ENCODE assay signal across 1 cellular context in the genomic region with DNA sequence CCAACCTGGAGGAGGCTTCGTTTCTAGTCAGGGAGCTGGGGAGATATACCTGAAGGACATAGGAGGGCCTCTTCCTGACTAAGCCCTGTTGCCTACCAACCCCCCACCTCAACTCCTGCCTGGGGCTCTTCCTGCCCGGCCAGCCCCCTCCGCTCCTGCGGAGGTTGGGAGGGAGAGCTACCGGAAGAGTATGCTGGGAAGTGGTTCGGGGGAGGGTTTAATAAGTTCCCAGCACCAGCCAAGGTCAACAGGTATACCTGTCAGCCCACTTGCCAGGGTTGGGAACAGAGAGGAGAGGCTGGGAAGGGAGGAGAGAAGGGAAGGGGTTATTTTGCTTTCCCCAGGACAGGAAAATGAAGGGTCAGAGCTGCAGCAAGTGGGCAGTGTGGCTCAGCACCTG.
TF ChIP-seq lines count a peak whose summit lies in the region.

No MANE protein-coding gene starts in this region.

TF ChIP-seq in HepG2, 621 proteins besides CTCF, POLR2A, EP300 and RAD21 (continued from another document):
- TF ChIP-seq ZNF609 (CRISPR knock-in tag; IDR thresholded peaks at IDR 0.05; ENCODE audit: borderline replicate concordance) (no peak), ATF5 (CRISPR knock-in tag; IDR thresholded peaks at IDR 0.05; ENCODE audit: low read depth) (no peak), ZFP41 (CRISPR knock-in tag; IDR thresholded peaks at IDR 0.05; ENCODE audit: borderline replicate concordance) (no peak), ZNF251 (CRISPR knock-in tag; IDR thresholded peaks at IDR 0.05) (no peak), PITX1 (CRISPR knock-in tag; IDR thresholded peaks at IDR 0.05) (no peak), ZNF430 (CRISPR knock-in tag; IDR thresholded peaks at IDR 0.05) (no peak), ETV5 (CRISPR knock-in tag; IDR thresholded peaks at IDR 0.05; ENCODE audit: borderline replicate concordance) (peak; percentile 69; the same call in 1 of the 2 replicates), ETS1 (CRISPR knock-in tag; IDR thresholded peaks at IDR 0.05) (no peak), GABPB1 (CRISPR knock-in tag; IDR thresholded peaks at IDR 0.05) (peak; percentile 46; the same call in 1 of the 2 replicates), ARID2 (CRISPR knock-in tag; IDR thresholded peaks at IDR 0.05; ENCODE audit: borderline replicate concordance) (no peak), PATZ1 (CRISPR knock-in tag; IDR thresholded peaks at IDR 0.05) (peak; percentile 71), ZNF749 (CRISPR knock-in tag; IDR thresholded peaks at IDR 0.05; ENCODE audit: borderline replicate concordance) (no peak), ZNF570 (CRISPR knock-in tag; IDR thresholded peaks at IDR 0.05; ENCODE audit: borderline replicate concordance) (no peak), ZSCAN5A (CRISPR knock-in tag; IDR thresholded peaks at IDR 0.05; ENCODE audit: borderline replicate concordance) (no peak), CENPT (CRISPR knock-in tag; IDR thresholded peaks at IDR 0.05; ENCODE audit: low read depth) (no peak), ZNF253 (CRISPR knock-in tag; IDR thresholded peaks at IDR 0.05; ENCODE audit: borderline replicate concordance) (no peak), RFX5 (IDR thresholded peaks at IDR 0.05; ENCODE audit: low read depth, low read length) (no peak), BRCA1 (CRISPR knock-in tag; IDR thresholded peaks at IDR 0.05) (no peak), ELF1 (CRISPR knock-in tag; IDR thresholded peaks at IDR 0.05) (0 out of 2 replicates have a peak, but pooled peaks have one; percentile 30), ZNF180 (CRISPR knock-in tag; IDR thresholded peaks at IDR 0.05; ENCODE audit: borderline replicate concordance, low read depth) (no peak), ZNF232 (CRISPR knock-in tag; IDR thresholded peaks at IDR 0.05; ENCODE audit: borderline replicate concordance) (no peak), STAG1 (CRISPR knock-in tag; IDR thresholded peaks at IDR 0.05) (no peak), HOXA3 (CRISPR knock-in tag; IDR thresholded peaks at IDR 0.05) (no peak), KLF9 (CRISPR knock-in tag; IDR thresholded peaks at IDR 0.05; ENCODE audit: low read depth) (no peak), ZNF674 (CRISPR knock-in tag; IDR thresholded peaks at IDR 0.05; ENCODE audit: low read depth) (no peak), CBX1 (IDR thresholded peaks at IDR 0.05; ENCODE audit: low read depth) (no peak), ZNF687 (CRISPR knock-in tag; IDR thresholded peaks at IDR 0.05) (peak; percentile 39)
- TF ChIP-seq, protein P1, sequence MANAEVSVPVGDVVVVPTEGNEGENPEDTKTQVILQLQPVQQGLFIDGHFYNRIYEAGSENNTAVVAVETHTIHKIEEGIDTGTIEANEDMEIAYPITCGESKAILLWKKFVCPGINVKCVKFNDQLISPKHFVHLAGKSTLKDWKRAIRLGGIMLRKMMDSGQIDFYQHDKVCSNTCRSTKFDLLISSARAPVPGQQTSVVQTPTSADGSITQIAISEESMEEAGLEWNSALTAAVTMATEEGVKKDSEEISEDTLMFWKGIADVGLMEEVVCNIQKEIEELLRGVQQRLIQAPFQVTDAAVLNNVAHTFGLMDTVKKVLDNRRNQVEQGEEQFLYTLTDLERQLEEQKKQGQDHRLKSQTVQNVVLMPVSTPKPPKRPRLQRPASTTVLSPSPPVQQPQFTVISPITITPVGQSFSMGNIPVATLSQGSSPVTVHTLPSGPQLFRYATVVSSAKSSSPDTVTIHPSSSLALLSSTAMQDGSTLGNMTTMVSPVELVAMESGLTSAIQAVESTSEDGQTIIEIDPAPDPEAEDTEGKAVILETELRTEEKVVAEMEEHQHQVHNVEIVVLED (CRISPR knock-in tag; IDR thresholded peaks at IDR 0.05; ENCODE audit: borderline replicate concordance), result no peak
- TF ChIP-seq, protein P2, sequence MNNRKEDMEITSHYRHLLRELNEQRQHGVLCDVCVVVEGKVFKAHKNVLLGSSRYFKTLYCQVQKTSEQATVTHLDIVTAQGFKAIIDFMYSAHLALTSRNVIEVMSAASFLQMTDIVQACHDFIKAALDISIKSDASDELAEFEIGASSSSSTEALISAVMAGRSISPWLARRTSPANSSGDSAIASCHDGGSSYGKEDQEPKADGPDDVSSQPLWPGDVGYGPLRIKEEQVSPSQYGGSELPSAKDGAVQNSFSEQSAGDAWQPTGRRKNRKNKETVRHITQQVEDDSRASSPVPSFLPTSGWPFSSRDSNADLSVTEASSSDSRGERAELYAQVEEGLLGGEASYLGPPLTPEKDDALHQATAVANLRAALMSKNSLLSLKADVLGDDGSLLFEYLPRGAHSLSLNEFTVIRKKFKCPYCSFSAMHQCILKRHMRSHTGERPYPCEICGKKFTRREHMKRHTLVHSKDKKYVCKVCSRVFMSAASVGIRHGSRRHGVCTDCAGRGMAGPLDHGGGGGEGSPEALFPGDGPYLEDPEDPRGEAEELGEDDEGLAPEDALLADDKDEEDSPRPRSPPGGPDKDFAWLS (CRISPR knock-in tag; IDR thresholded peaks at IDR 0.05; ENCODE audit: borderline replicate concordance), result no peak
- TF ChIP-seq, protein P3, sequence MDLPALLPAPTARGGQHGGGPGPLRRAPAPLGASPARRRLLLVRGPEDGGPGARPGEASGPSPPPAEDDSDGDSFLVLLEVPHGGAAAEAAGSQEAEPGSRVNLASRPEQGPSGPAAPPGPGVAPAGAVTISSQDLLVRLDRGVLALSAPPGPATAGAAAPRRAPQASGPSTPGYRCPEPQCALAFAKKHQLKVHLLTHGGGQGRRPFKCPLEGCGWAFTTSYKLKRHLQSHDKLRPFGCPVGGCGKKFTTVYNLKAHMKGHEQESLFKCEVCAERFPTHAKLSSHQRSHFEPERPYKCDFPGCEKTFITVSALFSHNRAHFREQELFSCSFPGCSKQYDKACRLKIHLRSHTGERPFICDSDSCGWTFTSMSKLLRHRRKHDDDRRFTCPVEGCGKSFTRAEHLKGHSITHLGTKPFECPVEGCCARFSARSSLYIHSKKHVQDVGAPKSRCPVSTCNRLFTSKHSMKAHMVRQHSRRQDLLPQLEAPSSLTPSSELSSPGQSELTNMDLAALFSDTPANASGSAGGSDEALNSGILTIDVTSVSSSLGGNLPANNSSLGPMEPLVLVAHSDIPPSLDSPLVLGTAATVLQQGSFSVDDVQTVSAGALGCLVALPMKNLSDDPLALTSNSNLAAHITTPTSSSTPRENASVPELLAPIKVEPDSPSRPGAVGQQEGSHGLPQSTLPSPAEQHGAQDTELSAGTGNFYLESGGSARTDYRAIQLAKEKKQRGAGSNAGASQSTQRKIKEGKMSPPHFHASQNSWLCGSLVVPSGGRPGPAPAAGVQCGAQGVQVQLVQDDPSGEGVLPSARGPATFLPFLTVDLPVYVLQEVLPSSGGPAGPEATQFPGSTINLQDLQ (CRISPR knock-in tag; IDR thresholded peaks at IDR 0.05), result no peak
